Comparison of ENCODE assay signal across 1 cellular context in the genomic region with DNA sequence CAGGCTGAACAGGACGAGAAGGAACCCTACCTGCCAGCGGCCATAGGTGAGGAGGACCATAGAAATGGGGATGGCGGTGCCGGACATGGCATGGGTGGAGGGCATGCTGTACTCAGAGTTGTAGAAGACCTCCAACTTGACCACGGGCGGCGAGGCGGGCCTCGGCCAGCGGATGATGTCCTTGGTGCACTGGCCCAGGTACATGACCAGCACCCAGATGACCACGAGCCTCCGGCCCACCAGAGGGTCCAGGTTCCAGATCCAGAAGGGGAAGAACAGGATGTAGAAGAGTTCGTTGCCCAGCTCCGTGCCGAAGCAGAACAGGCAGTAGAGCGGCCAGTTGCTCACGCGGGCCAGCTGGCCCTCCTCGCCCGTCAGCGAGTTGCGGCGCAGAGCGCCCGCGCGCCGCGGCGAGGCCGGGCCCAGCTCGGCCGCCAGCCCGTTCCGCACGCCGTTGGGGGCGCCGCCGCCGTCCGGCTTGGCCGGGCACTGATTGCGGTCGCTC.
A peak's percentile ranks its signal among the peaks of the same experiment; 100 is the strongest.
TF ChIP-seq lines count a peak whose summit lies in the region.

No MANE protein-coding gene starts in this region.

TF ChIP-seq in HepG2, 621 proteins besides CTCF, POLR2A, EP300 and RAD21 (continued from another document):
- TF ChIP-seq, protein P1, sequence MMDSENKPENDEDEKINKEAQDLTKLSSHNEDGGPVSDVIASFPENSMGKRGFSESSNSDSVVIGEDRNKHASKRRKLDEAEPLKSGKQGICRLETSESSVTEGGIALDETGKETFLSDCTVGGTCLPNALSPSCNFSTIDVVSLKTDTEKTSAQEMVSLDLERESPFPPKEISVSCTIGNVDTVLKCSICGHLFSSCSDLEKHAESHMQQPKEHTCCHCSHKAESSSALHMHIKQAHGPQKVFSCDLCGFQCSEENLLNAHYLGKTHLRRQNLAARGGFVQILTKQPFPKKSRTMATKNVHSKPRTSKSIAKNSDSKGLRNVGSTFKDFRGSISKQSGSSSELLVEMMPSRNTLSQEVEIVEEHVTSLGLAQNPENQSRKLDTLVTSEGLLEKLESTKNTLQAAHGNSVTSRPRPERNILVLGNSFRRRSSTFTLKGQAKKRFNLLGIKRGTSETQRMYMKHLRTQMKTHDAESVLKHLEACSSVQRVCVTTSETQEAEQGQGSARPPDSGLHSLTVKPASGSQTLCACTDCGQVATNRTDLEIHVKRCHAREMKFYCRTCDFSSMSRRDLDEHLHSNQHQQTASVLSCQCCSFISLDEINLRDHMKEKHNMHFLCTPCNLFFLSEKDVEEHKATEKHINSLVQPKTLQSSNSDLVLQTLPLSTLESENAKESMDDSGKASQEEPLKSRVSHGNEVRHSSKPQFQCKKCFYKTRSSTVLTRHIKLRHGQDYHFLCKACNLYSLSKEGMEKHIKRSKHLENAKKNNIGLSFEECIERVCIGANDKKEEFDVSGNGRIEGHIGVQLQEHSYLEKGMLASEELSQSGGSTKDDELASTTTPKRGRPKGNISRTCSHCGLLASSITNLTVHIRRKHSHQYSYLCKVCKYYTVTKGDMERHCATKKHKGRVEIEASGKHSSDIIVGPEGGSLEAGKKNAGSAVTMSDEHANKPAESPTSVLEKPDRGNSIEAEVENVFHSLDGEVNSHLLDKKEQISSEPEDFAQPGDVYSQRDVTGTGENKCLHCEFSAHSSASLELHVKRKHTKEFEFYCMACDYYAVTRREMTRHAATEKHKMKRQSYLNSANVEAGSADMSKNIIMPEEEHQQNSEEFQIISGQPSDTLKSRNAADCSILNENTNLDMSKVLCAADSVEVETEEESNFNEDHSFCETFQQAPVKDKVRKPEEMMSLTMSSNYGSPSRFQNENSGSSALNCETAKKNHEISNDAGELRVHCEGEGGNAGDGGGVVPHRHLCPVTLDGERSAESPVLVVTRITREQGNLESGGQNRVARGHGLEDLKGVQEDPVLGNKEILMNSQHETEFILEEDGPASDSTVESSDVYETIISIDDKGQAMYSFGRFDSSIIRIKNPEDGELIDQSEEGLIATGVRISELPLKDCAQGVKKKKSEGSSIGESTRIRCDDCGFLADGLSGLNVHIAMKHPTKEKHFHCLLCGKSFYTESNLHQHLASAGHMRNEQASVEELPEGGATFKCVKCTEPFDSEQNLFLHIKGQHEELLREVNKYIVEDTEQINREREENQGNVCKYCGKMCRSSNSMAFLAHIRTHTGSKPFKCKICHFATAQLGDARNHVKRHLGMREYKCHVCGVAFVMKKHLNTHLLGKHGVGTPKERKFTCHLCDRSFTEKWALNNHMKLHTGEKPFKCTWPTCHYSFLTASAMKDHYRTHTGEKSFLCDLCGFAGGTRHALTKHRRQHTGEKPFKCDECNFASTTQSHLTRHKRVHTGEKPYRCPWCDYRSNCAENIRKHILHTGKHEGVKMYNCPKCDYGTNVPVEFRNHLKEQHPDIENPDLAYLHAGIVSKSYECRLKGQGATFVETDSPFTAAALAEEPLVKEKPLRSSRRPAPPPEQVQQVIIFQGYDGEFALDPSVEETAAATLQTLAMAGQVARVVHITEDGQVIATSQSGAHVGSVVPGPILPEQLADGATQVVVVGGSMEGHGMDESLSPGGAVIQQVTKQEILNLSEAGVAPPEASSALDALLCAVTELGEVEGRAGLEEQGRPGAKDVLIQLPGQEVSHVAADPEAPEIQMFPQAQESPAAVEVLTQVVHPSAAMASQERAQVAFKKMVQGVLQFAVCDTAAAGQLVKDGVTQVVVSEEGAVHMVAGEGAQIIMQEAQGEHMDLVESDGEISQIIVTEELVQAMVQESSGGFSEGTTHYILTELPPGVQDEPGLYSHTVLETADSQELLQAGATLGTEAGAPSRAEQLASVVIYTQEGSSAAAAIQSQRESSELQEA (CRISPR knock-in tag; IDR thresholded peaks at IDR 0.05; ENCODE audit: not compliant biosample characterization): no peak
- TF ChIP-seq PAX8 (CRISPR knock-in tag; IDR thresholded peaks at IDR 0.05; ENCODE audit: borderline replicate concordance) (no peak), SMAD3 (CRISPR knock-in tag; IDR thresholded peaks at IDR 0.05) (0 out of 2 replicates have a peak, but pooled peaks have one; percentile 3), ZNF709 (CRISPR knock-in tag; IDR thresholded peaks at IDR 0.05) (no peak), ZNF713 (CRISPR knock-in tag; IDR thresholded peaks at IDR 0.05) (no peak), RARG (CRISPR knock-in tag; IDR thresholded peaks at IDR 0.05; ENCODE audit: low read depth) (no peak), IRF2 (CRISPR knock-in tag; IDR thresholded peaks at IDR 0.05) (0 out of 2 replicates have a peak, but pooled peaks have one; percentile 10), MEIS2 (CRISPR knock-in tag; IDR thresholded peaks at IDR 0.05) (0 out of 2 replicates have a peak, but pooled peaks have one; percentile 50), ZNF484 (CRISPR knock-in tag; IDR thresholded peaks at IDR 0.05; ENCODE audit: borderline replicate concordance, low read depth) (no peak), CBX1 (IDR thresholded peaks at IDR 0.05; ENCODE audit: low read depth) (no peak), AKAP8 (CRISPR knock-in tag; IDR thresholded peaks at IDR 0.05) (no peak), ZBTB38 (CRISPR knock-in tag; IDR thresholded peaks at IDR 0.05) (0 out of 2 replicates have a peak, but pooled peaks have one; percentile 25), NPAS2 (CRISPR knock-in tag; IDR thresholded peaks at IDR 0.05; ENCODE audit: borderline replicate concordance) (no peak), IRX3 (CRISPR knock-in tag; IDR thresholded peaks at IDR 0.05; ENCODE audit: borderline replicate concordance, low read depth) (no peak; the same call in 1 of the 2 replicates), HDAC1 (CRISPR knock-in tag; IDR thresholded peaks at IDR 0.05) (peak; percentile 23; the same call in 1 of the 2 replicates), SAFB2 (CRISPR knock-in tag; IDR thresholded peaks at IDR 0.05; ENCODE audit: borderline replicate concordance, low read depth) (no peak)
- TF ChIP-seq, protein P2, sequence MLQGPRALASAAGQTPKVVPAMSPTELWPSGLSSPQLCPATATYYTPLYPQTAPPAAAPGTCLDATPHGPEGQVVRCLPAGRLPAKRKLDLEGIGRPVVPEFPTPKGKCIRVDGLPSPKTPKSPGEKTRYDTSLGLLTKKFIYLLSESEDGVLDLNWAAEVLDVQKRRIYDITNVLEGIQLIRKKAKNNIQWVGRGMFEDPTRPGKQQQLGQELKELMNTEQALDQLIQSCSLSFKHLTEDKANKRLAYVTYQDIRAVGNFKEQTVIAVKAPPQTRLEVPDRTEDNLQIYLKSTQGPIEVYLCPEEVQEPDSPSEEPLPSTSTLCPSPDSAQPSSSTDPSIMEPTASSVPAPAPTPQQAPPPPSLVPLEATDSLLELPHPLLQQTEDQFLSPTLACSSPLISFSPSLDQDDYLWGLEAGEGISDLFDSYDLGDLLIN (CRISPR knock-in tag; IDR thresholded peaks at IDR 0.05; ENCODE audit: borderline replicate concordance): no peak
- TF ChIP-seq, protein P3, sequence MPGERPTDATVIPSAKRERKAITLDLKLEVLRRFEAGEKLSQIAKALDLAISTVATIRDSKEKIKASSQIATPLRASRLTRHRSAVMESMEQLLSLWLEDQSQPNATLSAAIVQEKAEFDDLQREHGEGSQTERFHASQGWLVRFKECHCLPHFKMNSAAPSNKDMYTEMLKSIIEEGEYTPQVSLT (CRISPR knock-in tag; IDR thresholded peaks at IDR 0.05; ENCODE audit: borderline replicate concordance, low read depth): no peak; the same call in 1 of the 2 replicates
- TF ChIP-seq, protein P4, sequence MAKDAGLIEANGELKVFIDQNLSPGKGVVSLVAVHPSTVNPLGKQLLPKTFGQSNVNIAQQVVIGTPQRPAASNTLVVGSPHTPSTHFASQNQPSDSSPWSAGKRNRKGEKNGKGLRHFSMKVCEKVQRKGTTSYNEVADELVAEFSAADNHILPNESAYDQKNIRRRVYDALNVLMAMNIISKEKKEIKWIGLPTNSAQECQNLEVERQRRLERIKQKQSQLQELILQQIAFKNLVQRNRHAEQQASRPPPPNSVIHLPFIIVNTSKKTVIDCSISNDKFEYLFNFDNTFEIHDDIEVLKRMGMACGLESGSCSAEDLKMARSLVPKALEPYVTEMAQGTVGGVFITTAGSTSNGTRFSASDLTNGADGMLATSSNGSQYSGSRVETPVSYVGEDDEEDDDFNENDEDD (CRISPR knock-in tag; IDR thresholded peaks at IDR 0.05; ENCODE audit: borderline replicate concordance): no peak
